Comparison of ENCODE assay signal across 1 cellular context in genomic region chr1:109399326-109399957, GRCh38.
TF ChIP-seq lines count a peak whose summit lies in the region.

No MANE protein-coding gene starts in this region.

TF ChIP-seq in HepG2, 621 proteins besides CTCF, POLR2A, EP300 and RAD21 (continued from another document and continues in another):
- TF ChIP-seq ZNF639 (CRISPR knock-in tag; conservative IDR thresholded peaks at IDR 0.05) = no peak
- TF ChIP-seq SMC3 (IDR thresholded peaks at IDR 0.05; ENCODE audit: low read length) = peak; percentile 73
- no peak for TF ChIP-seq ZNF557 (CRISPR knock-in tag; IDR thresholded peaks at IDR 0.05)
- TF ChIP-seq NR3C1 (CRISPR knock-in tag; IDR thresholded peaks at IDR 0.05) = no peak
- TF ChIP-seq KMT2B (CRISPR knock-in tag; IDR thresholded peaks at IDR 0.05) = no peak
- TF ChIP-seq SIN3A (IDR thresholded peaks at IDR 0.05; ENCODE audit: borderline replicate concordance, low read depth, low read length) = no peak
- no peak for TF ChIP-seq ZFP82 (CRISPR knock-in tag; IDR thresholded peaks at IDR 0.05; ENCODE audit: borderline replicate concordance)
- no peak for TF ChIP-seq NBN (conservative IDR thresholded peaks at IDR 0.05)
- TF ChIP-seq PATZ1 (CRISPR knock-in tag; IDR thresholded peaks at IDR 0.05) = peak; percentile 72
- no peak for TF ChIP-seq RFXAP (CRISPR knock-in tag; IDR thresholded peaks at IDR 0.05; ENCODE audit: borderline replicate concordance)
- no peak for TF ChIP-seq AHR (CRISPR knock-in tag; IDR thresholded peaks at IDR 0.05)
- no peak for TF ChIP-seq SETDB1 (CRISPR knock-in tag; IDR thresholded peaks at IDR 0.05; ENCODE audit: borderline replicate concordance)
- TF ChIP-seq RCOR2 (CRISPR knock-in tag; IDR thresholded peaks at IDR 0.05) = no peak
- TF ChIP-seq HNRNPH1 (optimal IDR thresholded peaks at IDR 0.05; ENCODE audit: low read depth, low read length) = no peak
- peak; percentile 93 for TF ChIP-seq SOX5 (CRISPR knock-in tag; IDR thresholded peaks at IDR 0.05; ENCODE audit: borderline replicate concordance)
- no peak for TF ChIP-seq CBX1 (IDR thresholded peaks at IDR 0.05; ENCODE audit: low read depth)
- TF ChIP-seq ISL2 (CRISPR knock-in tag; IDR thresholded peaks at IDR 0.05) = no peak
- TF ChIP-seq ZBTB26 (CRISPR knock-in tag; IDR thresholded peaks at IDR 0.05; ENCODE audit: borderline replicate concordance) = no peak
- no peak for TF ChIP-seq ZBTB46 (CRISPR knock-in tag; IDR thresholded peaks at IDR 0.05; ENCODE audit: borderline replicate concordance)
- no peak for TF ChIP-seq ZNF749 (CRISPR knock-in tag; IDR thresholded peaks at IDR 0.05; ENCODE audit: borderline replicate concordance)
- no peak for TF ChIP-seq NAIF1 (CRISPR knock-in tag; IDR thresholded peaks at IDR 0.05; ENCODE audit: borderline replicate concordance)
- TF ChIP-seq ZNF552 (CRISPR knock-in tag; IDR thresholded peaks at IDR 0.05; ENCODE audit: borderline replicate concordance) = no peak
- TF ChIP-seq ESRRA (CRISPR knock-in tag; IDR thresholded peaks at IDR 0.05; ENCODE audit: low read depth) = no peak
- TF ChIP-seq ZNF777 (CRISPR knock-in tag; IDR thresholded peaks at IDR 0.05) = no peak
- TF ChIP-seq POLR2AphosphoS5 (IDR thresholded peaks at IDR 0.05; ENCODE audit: low read depth, low read length) = no peak
- no peak for TF ChIP-seq RBAK (CRISPR knock-in tag; IDR thresholded peaks at IDR 0.05)
- TF ChIP-seq FOXC1 (CRISPR knock-in tag; IDR thresholded peaks at IDR 0.05; ENCODE audit: borderline replicate concordance) = no peak
- no peak for TF ChIP-seq ZNF775 (CRISPR knock-in tag; IDR thresholded peaks at IDR 0.05; ENCODE audit: borderline replicate concordance)
- no peak for TF ChIP-seq MAX (IDR thresholded peaks at IDR 0.05)
- no peak for TF ChIP-seq ZXDC (CRISPR knock-in tag; IDR thresholded peaks at IDR 0.05)
- 0 out of 2 replicates have a peak, but pooled peaks have one; percentile 17 for TF ChIP-seq ELF3 (CRISPR knock-in tag; IDR thresholded peaks at IDR 0.05)
- no peak for TF ChIP-seq SRY (CRISPR knock-in tag; IDR thresholded peaks at IDR 0.05)
- TF ChIP-seq SMAD9 (CRISPR knock-in tag; IDR thresholded peaks at IDR 0.05) = no peak
- TF ChIP-seq SMAD3 (CRISPR knock-in tag; IDR thresholded peaks at IDR 0.05) = no peak
- TF ChIP-seq NR2F1 (CRISPR knock-in tag; IDR thresholded peaks at IDR 0.05) = no peak
- TF ChIP-seq ZHX2 (IDR thresholded peaks at IDR 0.05; ENCODE audit: low read depth) = no peak
- no peak for TF ChIP-seq ZHX2 (CRISPR knock-in tag; IDR thresholded peaks at IDR 0.05; ENCODE audit: borderline replicate concordance)
- TF ChIP-seq ZFP62 (CRISPR knock-in tag; IDR thresholded peaks at IDR 0.05) = no peak
- no peak for TF ChIP-seq KDM2A (CRISPR knock-in tag; IDR thresholded peaks at IDR 0.05; ENCODE audit: borderline replicate concordance, low read depth)
- TF ChIP-seq ZBTB42 (CRISPR knock-in tag; IDR thresholded peaks at IDR 0.05) = no peak
- no peak for TF ChIP-seq REL (CRISPR knock-in tag; conservative IDR thresholded peaks at IDR 0.05)
- TF ChIP-seq THRA (CRISPR knock-in tag; IDR thresholded peaks at IDR 0.05; ENCODE audit: borderline replicate concordance) = no peak
- no peak for TF ChIP-seq E2F2 (CRISPR knock-in tag; IDR thresholded peaks at IDR 0.05; ENCODE audit: borderline replicate concordance)
- no peak for TF ChIP-seq JUN (CRISPR knock-in tag; IDR thresholded peaks at IDR 0.05)
- TF ChIP-seq HOXD1 (CRISPR knock-in tag; IDR thresholded peaks at IDR 0.05) = no peak
- no peak for TF ChIP-seq ARNTL (CRISPR knock-in tag; IDR thresholded peaks at IDR 0.05)
